Comparison of ENCODE assay signal across 1 cellular context in the genomic region with DNA sequence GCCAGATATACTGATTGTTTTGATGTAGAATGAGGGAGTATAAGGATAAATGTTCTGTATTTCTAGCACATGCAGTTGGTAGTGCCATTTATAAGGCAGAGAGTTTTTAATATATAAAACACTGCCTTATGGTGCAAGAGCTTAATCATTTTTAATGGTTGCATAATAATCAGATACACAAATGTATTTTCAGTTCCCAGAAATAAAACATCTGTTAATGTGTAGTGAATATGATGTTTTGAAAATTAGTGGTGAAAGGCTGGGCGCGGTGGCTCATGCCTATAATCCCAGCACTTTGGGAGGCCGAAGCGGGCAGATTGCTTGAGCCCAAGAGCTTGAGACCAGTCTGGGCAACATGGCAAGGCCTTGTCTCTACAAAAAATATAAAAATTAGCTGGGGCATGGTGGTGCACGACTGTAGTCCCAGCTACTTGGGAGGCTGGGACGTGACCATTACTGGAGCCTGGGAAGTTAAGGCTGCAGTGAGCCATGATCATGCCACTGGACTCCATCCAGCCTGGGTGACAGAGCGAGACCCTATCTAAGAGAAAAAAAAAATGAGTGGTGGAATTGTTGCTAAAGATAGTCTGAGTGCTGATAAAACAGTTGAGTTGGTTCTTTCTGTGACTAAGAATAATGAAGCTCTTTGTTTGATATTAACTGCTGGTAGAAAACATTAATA.
A peak's percentile ranks its signal among the peaks of the same experiment; 100 is the strongest.
TF ChIP-seq lines count a peak whose summit lies in the region.

No MANE protein-coding gene starts in this region.

TF ChIP-seq in K562, 482 proteins besides CTCF, POLR2A, EP300 and RAD21 (continued from another document and continues in another):
- TF ChIP-seq, protein P1, sequence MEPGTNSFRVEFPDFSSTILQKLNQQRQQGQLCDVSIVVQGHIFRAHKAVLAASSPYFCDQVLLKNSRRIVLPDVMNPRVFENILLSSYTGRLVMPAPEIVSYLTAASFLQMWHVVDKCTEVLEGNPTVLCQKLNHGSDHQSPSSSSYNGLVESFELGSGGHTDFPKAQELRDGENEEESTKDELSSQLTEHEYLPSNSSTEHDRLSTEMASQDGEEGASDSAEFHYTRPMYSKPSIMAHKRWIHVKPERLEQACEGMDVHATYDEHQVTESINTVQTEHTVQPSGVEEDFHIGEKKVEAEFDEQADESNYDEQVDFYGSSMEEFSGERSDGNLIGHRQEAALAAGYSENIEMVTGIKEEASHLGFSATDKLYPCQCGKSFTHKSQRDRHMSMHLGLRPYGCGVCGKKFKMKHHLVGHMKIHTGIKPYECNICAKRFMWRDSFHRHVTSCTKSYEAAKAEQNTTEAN (CRISPR knock-in tag; IDR thresholded peaks at IDR 0.05): no peak
- TF ChIP-seq KDM4B (IDR thresholded peaks at IDR 0.05; ENCODE audit: borderline replicate concordance in 2 of 2, low read depth in 1 of 2): no peak
- TF ChIP-seq KAT7 (CRISPR knock-in tag; IDR thresholded peaks at IDR 0.05; ENCODE audit: borderline replicate concordance): no peak
- no peak for TF ChIP-seq ZNF57 (CRISPR knock-in tag; IDR thresholded peaks at IDR 0.05)
- TF ChIP-seq, protein P2, sequence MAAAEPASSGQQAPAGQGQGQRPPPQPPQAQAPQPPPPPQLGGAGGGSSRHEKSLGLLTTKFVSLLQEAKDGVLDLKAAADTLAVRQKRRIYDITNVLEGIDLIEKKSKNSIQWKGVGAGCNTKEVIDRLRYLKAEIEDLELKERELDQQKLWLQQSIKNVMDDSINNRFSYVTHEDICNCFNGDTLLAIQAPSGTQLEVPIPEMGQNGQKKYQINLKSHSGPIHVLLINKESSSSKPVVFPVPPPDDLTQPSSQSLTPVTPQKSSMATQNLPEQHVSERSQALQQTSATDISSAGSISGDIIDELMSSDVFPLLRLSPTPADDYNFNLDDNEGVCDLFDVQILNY (CRISPR knock-in tag; IDR thresholded peaks at IDR 0.05): no peak
- TF ChIP-seq RBM14 (IDR thresholded peaks at IDR 0.05; ENCODE audit: borderline replicate concordance, insufficient read depth, low read depth, low read length): no peak
- TF ChIP-seq, protein P3, sequence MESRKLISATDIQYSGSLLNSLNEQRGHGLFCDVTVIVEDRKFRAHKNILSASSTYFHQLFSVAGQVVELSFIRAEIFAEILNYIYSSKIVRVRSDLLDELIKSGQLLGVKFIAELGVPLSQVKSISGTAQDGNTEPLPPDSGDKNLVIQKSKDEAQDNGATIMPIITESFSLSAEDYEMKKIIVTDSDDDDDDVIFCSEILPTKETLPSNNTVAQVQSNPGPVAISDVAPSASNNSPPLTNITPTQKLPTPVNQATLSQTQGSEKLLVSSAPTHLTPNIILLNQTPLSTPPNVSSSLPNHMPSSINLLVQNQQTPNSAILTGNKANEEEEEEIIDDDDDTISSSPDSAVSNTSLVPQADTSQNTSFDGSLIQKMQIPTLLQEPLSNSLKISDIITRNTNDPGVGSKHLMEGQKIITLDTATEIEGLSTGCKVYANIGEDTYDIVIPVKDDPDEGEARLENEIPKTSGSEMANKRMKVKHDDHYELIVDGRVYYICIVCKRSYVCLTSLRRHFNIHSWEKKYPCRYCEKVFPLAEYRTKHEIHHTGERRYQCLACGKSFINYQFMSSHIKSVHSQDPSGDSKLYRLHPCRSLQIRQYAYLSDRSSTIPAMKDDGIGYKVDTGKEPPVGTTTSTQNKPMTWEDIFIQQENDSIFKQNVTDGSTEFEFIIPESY (CRISPR knock-in tag; IDR thresholded peaks at IDR 0.05): no peak
- TF ChIP-seq ZKSCAN3 (CRISPR knock-in tag; IDR thresholded peaks at IDR 0.05): no peak
- TF ChIP-seq KDM1A (IDR thresholded peaks at IDR 0.05): 0 out of 4 replicates have a peak, but pooled peaks of 1 of the 2 experiments have one; percentile 8
- TF ChIP-seq MEIS2 (IDR thresholded peaks at IDR 0.05; ENCODE audit: partially characterized antibody): peak; percentile 56
- no peak for TF ChIP-seq SNIP1 (IDR thresholded peaks at IDR 0.05; ENCODE audit: low read depth)
- no peak for TF ChIP-seq ZKSCAN8 (CRISPR knock-in tag; IDR thresholded peaks at IDR 0.05)
- no peak for TF ChIP-seq RB1 (IDR thresholded peaks at IDR 0.05; ENCODE audit: low read depth)
- TF ChIP-seq CBX2 (IDR thresholded peaks at IDR 0.05; ENCODE audit: insufficient read depth, low read length, poor library complexity, severe bottlenecking): no peak
- TF ChIP-seq ESRRB (CRISPR knock-in tag; IDR thresholded peaks at IDR 0.05; ENCODE audit: borderline replicate concordance): no peak
- TF ChIP-seq ZNF239 (CRISPR knock-in tag; IDR thresholded peaks at IDR 0.05): no peak
- TF ChIP-seq ARID2 (IDR thresholded peaks at IDR 0.05): no peak
- TF ChIP-seq ESRRA (IDR thresholded peaks at IDR 0.05; ENCODE audit: borderline replicate concordance, low read depth): no peak
- TF ChIP-seq NR1H2 (CRISPR knock-in tag; IDR thresholded peaks at IDR 0.05): no peak
- TF ChIP-seq MYBL2 (IDR thresholded peaks at IDR 0.05; ENCODE audit: low read depth): no peak
- no peak for TF ChIP-seq MYBL2 (CRISPR knock-in tag; IDR thresholded peaks at IDR 0.05; ENCODE audit: borderline replicate concordance)
- no peak for TF ChIP-seq RBM25 (IDR thresholded peaks at IDR 0.05; ENCODE audit: low read depth, low read length, severe bottlenecking)
- TF ChIP-seq, protein P4, sequence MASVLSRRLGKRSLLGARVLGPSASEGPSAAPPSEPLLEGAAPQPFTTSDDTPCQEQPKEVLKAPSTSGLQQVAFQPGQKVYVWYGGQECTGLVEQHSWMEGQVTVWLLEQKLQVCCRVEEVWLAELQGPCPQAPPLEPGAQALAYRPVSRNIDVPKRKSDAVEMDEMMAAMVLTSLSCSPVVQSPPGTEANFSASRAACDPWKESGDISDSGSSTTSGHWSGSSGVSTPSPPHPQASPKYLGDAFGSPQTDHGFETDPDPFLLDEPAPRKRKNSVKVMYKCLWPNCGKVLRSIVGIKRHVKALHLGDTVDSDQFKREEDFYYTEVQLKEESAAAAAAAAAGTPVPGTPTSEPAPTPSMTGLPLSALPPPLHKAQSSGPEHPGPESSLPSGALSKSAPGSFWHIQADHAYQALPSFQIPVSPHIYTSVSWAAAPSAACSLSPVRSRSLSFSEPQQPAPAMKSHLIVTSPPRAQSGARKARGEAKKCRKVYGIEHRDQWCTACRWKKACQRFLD (CRISPR knock-in tag; IDR thresholded peaks at IDR 0.05): no peak
- TF ChIP-seq, protein P5, sequence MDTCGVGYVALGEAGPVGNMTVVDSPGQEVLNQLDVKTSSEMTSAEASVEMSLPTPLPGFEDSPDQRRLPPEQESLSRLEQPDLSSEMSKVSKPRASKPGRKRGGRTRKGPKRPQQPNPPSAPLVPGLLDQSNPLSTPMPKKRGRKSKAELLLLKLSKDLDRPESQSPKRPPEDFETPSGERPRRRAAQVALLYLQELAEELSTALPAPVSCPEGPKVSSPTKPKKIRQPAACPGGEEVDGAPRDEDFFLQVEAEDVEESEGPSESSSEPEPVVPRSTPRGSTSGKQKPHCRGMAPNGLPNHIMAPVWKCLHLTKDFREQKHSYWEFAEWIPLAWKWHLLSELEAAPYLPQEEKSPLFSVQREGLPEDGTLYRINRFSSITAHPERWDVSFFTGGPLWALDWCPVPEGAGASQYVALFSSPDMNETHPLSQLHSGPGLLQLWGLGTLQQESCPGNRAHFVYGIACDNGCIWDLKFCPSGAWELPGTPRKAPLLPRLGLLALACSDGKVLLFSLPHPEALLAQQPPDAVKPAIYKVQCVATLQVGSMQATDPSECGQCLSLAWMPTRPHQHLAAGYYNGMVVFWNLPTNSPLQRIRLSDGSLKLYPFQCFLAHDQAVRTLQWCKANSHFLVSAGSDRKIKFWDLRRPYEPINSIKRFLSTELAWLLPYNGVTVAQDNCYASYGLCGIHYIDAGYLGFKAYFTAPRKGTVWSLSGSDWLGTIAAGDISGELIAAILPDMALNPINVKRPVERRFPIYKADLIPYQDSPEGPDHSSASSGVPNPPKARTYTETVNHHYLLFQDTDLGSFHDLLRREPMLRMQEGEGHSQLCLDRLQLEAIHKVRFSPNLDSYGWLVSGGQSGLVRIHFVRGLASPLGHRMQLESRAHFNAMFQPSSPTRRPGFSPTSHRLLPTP (IDR thresholded peaks at IDR 0.05; ENCODE audit: borderline replicate concordance, extremely low read depth, insufficient read length): no peak
- no peak for TF ChIP-seq HEY1 (CRISPR knock-in tag; IDR thresholded peaks at IDR 0.05; ENCODE audit: borderline replicate concordance)
- TF ChIP-seq, protein P6, sequence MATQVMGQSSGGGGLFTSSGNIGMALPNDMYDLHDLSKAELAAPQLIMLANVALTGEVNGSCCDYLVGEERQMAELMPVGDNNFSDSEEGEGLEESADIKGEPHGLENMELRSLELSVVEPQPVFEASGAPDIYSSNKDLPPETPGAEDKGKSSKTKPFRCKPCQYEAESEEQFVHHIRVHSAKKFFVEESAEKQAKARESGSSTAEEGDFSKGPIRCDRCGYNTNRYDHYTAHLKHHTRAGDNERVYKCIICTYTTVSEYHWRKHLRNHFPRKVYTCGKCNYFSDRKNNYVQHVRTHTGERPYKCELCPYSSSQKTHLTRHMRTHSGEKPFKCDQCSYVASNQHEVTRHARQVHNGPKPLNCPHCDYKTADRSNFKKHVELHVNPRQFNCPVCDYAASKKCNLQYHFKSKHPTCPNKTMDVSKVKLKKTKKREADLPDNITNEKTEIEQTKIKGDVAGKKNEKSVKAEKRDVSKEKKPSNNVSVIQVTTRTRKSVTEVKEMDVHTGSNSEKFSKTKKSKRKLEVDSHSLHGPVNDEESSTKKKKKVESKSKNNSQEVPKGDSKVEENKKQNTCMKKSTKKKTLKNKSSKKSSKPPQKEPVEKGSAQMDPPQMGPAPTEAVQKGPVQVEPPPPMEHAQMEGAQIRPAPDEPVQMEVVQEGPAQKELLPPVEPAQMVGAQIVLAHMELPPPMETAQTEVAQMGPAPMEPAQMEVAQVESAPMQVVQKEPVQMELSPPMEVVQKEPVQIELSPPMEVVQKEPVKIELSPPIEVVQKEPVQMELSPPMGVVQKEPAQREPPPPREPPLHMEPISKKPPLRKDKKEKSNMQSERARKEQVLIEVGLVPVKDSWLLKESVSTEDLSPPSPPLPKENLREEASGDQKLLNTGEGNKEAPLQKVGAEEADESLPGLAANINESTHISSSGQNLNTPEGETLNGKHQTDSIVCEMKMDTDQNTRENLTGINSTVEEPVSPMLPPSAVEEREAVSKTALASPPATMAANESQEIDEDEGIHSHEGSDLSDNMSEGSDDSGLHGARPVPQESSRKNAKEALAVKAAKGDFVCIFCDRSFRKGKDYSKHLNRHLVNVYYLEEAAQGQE (CRISPR knock-in tag; IDR thresholded peaks at IDR 0.05; ENCODE audit: low read depth): no peak
- TF ChIP-seq, protein P7, sequence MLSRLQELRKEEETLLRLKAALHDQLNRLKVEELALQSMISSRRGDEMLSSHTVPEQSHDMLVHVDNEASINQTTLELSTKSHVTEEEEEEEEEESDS (CRISPR knock-in tag; IDR thresholded peaks at IDR 0.05): no peak
- TF ChIP-seq ZNF316 (IDR thresholded peaks at IDR 0.05): peak; percentile 77
- no peak for TF ChIP-seq ZSCAN29 (IDR thresholded peaks at IDR 0.05)
- TF ChIP-seq, protein P8, sequence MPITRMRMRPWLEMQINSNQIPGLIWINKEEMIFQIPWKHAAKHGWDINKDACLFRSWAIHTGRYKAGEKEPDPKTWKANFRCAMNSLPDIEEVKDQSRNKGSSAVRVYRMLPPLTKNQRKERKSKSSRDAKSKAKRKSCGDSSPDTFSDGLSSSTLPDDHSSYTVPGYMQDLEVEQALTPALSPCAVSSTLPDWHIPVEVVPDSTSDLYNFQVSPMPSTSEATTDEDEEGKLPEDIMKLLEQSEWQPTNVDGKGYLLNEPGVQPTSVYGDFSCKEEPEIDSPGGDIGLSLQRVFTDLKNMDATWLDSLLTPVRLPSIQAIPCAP (CRISPR knock-in tag; IDR thresholded peaks at IDR 0.05; ENCODE audit: borderline replicate concordance): no peak
- TF ChIP-seq ZEB2 (IDR thresholded peaks at IDR 0.05): no peak
- TF ChIP-seq, protein P9, sequence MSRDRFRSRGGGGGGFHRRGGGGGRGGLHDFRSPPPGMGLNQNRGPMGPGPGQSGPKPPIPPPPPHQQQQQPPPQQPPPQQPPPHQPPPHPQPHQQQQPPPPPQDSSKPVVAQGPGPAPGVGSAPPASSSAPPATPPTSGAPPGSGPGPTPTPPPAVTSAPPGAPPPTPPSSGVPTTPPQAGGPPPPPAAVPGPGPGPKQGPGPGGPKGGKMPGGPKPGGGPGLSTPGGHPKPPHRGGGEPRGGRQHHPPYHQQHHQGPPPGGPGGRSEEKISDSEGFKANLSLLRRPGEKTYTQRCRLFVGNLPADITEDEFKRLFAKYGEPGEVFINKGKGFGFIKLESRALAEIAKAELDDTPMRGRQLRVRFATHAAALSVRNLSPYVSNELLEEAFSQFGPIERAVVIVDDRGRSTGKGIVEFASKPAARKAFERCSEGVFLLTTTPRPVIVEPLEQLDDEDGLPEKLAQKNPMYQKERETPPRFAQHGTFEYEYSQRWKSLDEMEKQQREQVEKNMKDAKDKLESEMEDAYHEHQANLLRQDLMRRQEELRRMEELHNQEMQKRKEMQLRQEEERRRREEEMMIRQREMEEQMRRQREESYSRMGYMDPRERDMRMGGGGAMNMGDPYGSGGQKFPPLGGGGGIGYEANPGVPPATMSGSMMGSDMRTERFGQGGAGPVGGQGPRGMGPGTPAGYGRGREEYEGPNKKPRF (IDR thresholded peaks at IDR 0.05; ENCODE audit: low read depth, low read length): no peak
- TF ChIP-seq CHD4 (IDR thresholded peaks at IDR 0.05; ENCODE audit: insufficient read depth, insufficient replicate concordance, low read depth, low read length, poor library complexity, severe bottlenecking): no peak
